8 cellular contexts compared by ENCODE assay signal in genomic region chr20:56359212-56360132, GRCh38. TPM values are rescaled to one million over a fixed set of nuclear protein-coding genes. Genes with fewer than 3 reads are reported as not detected.
DNase-seq lines count a peak whose midpoint lies in the region; ATAC-seq and TF ChIP-seq lines count a peak whose summit lies in the region.

No MANE protein-coding gene starts in this region.

- H3K27me3 ChIP-seq in CD4-positive, alpha-beta T cell (ENCODE audit: control insufficient read depth, insufficient read depth, low read length) = no peaks in the 10 kb centered on the region
- H3K27me3 ChIP-seq in left lung = no peaks in the 10 kb centered on the region

- no peak for TF ChIP-seq CTCF in CD4-positive, alpha-beta T cell (IDR thresholded peaks at IDR 0.05)
- TF ChIP-seq CTCF in left lung (IDR thresholded peaks at IDR 0.05) = no peak

- H3K9me3 Mint-ChIP-seq in CD4-positive, alpha-beta T cell = no peaks in the 10 kb centered on the region

- CTCF ChIA-PET in CD4-positive, alpha-beta T cell (lab: Charles Lee) = no interaction called here

- no peaks in the 10 kb centered on the region for H3K36me3 ChIP-seq in left lung

- H3K4me3 Mint-ChIP-seq in CD4-positive, alpha-beta T cell = peak overlapping the region; percentile 94

- H3K27me3 Mint-ChIP-seq in CD4-positive, alpha-beta T cell = no peaks in the 10 kb centered on the region

- intact Hi-C loops in CD4-positive, alpha-beta T cell (cut with DNase I, micrococcal nuclease) = loop anchor here in 1 of 2 experiments (5.0 kb wide), 1 partner anchor 1953 kb away; no protein-coding TSS in a partner anchor
- intact Hi-C loops in left lung (cut with DNase I) = no loop called here

- no peaks in the 10 kb centered on the region for H3K9me3 ChIP-seq in CD4-positive, alpha-beta T cell (ENCODE audit: control insufficient read depth, low read length)
- no peaks in the 10 kb centered on the region for H3K9me3 ChIP-seq in left lung

- peak in 5 of 10 experiments; percentile 2 to 41 (median 5) for DNase-seq in CD4-positive, alpha-beta T cell
- DNase-seq in dedifferentiated amniotic fluid mesenchymal stem cell (ENCODE audit: extremely low spot score) (peak; percentile 34), left lung (peak; percentile 56 to 83)
- DNase-seq in stimulated activated CD8-positive, alpha-beta memory T cell treated with anti-CD3 and anti-CD28 coated beads, Interleukin-4, amount 100 ng/mL, for 48 hours = peak; percentile 39

- POLR2A ChIA-PET in CD4-positive, alpha-beta T cell (lab: Charles Lee) = interaction anchor here (1.4 to 2.2 kb wide), 5 partner anchors 33 to 109 kb away, joined by 5 to 40 read pairs (median 6); partner anchors contain the start of genes AURKA, CASS4, CSTF1 and RTF2

- no peak overlapping the region for H3K27ac ChIP-seq in CD4-positive, alpha-beta T cell (ENCODE audit: low read depth, low read length)
- H3K27ac ChIP-seq in left lung = peak overlapping the region; percentile 48 to 69

- H3K27ac Mint-ChIP-seq in CD4-positive, alpha-beta T cell = peak overlapping the region; percentile 76

- peak overlapping the region; percentile 70 to 79 for H3K4me3 ChIP-seq in left lung

- peaks cover 3 to 21% of the 10 kb centered on the region in 2 donors for H3K4me1 ChIP-seq in left lung

- ATAC-seq in CD4-positive, alpha-beta T cell (ENCODE audit: poor library complexity) = no peak
- peak; percentile 32 for ATAC-seq in GM19023 (IDR thresholded peaks at IDR 0.05; ENCODE audit: unreplicated experiment)
- ATAC-seq in HG03520 (IDR thresholded peaks at IDR 0.05; ENCODE audit: unreplicated experiment) = peak; percentile 6
- ATAC-seq in SK-N-SH treated with all-trans-retinoic acid at 6 μM for 48 hours = peak; percentile 77
- peak; percentile 72 for ATAC-seq in left lung
- ATAC-seq in HG02970 (IDR thresholded peaks at IDR 0.05; ENCODE audit: low FRiP score, unreplicated experiment) = no peak

- peaks cover 29% of the 10 kb centered on the region for H3K4me1 Mint-ChIP-seq in CD4-positive, alpha-beta T cell (ENCODE audit: low read depth)

- peaks cover 11% of the 10 kb centered on the region for H3K36me3 Mint-ChIP-seq in CD4-positive, alpha-beta T cell (ENCODE audit: low read depth)

TF ChIP-seq in SK-N-SH treated with all-trans-retinoic acid at 6 μM for 48 hours, 23 proteins besides CTCF, POLR2A, EP300 and RAD21:
- TF ChIP-seq PPARA (CRISPR knock-in tag; IDR thresholded peaks at IDR 0.05; ENCODE audit: borderline replicate concordance) (no peak), CSDC2 (CRISPR knock-in tag; IDR thresholded peaks at IDR 0.05) (no peak), ZFP30 (CRISPR knock-in tag; IDR thresholded peaks at IDR 0.05) (no peak), ISL1 (CRISPR knock-in tag; IDR thresholded peaks at IDR 0.05) (no peak), CREB5 (CRISPR knock-in tag; IDR thresholded peaks at IDR 0.05; ENCODE audit: low read depth) (no peak), ZFP3 (CRISPR knock-in tag; IDR thresholded peaks at IDR 0.05) (no peak), RARB (CRISPR knock-in tag; IDR thresholded peaks at IDR 0.05) (no peak), CSRNP3 (CRISPR knock-in tag; IDR thresholded peaks at IDR 0.05) (no peak), SNAI2 (CRISPR knock-in tag; IDR thresholded peaks at IDR 0.05) (no peak), OSR1 (CRISPR knock-in tag; IDR thresholded peaks at IDR 0.05) (no peak), ZNF565 (CRISPR knock-in tag; conservative IDR thresholded peaks at IDR 0.05; ENCODE audit: low read depth) (no peak), POU6F1 (CRISPR knock-in tag; IDR thresholded peaks at IDR 0.05; ENCODE audit: borderline replicate concordance, low read depth) (no peak), TOX (CRISPR knock-in tag; IDR thresholded peaks at IDR 0.05; ENCODE audit: borderline replicate concordance) (no peak), PATZ1 (CRISPR knock-in tag; IDR thresholded peaks at IDR 0.05; ENCODE audit: borderline replicate concordance) (no peak), ZC3H10 (CRISPR knock-in tag; IDR thresholded peaks at IDR 0.05) (no peak), ARNTL (CRISPR knock-in tag; IDR thresholded peaks at IDR 0.05; ENCODE audit: borderline replicate concordance, low read depth) (no peak), ZNF8 (CRISPR knock-in tag; IDR thresholded peaks at IDR 0.05) (no peak)

RNA-seq across cellular contexts. Expression of gene FAM210B, which starts 0.7 kb away (rescaled TPM):
- total RNA-seq in CD4-positive, alpha-beta T cell = 10 to 100 TPM; 14.4 to 14.7 TPM
- total RNA-seq in left lung = 10 to 100 TPM; 32.0 to 65.1 TPM

RNA-seq across cellular contexts. Expression of gene AURKA, which starts 32.5 kb away (rescaled TPM):
- under 1 TPM; 0.25 to 0.36 TPM for total RNA-seq in CD4-positive, alpha-beta T cell
- 10 to 100 TPM in 1 of 2 donors, 1 to 10 TPM in 1; 3.7 to 22.3 TPM for total RNA-seq in left lung

RNA-seq across cellular contexts. Expression of gene CSTF1, which starts 33.0 kb away (rescaled TPM):
- 10 to 100 TPM; 20.7 to 21.8 TPM for total RNA-seq in CD4-positive, alpha-beta T cell
- total RNA-seq in left lung = 10 to 100 TPM; 30.0 to 34.3 TPM

RNA-seq across cellular contexts. Expression of gene CASS4, which starts 52.6 kb away (rescaled TPM):
- 10 to 100 TPM; 37.0 to 39.8 TPM for total RNA-seq in CD4-positive, alpha-beta T cell
- 10 to 100 TPM; 14.4 to 28.1 TPM for total RNA-seq in left lung

Comparison
In these comparisons a context has a peak if more than half of its experiments do, and no peak if none do; other contexts are left out.
1. ATAC-seq: peak in GM19023 (single experiment), HG03520 (single experiment), SK-N-SH treated with all-trans-retinoic acid at 6 μM for 48 hours (single experiment) and left lung (single experiment); none in CD4-positive, alpha-beta T cell (single experiment) and HG02970 (single experiment).